8 cellular contexts compared by ENCODE assay signal in the genomic region with DNA sequence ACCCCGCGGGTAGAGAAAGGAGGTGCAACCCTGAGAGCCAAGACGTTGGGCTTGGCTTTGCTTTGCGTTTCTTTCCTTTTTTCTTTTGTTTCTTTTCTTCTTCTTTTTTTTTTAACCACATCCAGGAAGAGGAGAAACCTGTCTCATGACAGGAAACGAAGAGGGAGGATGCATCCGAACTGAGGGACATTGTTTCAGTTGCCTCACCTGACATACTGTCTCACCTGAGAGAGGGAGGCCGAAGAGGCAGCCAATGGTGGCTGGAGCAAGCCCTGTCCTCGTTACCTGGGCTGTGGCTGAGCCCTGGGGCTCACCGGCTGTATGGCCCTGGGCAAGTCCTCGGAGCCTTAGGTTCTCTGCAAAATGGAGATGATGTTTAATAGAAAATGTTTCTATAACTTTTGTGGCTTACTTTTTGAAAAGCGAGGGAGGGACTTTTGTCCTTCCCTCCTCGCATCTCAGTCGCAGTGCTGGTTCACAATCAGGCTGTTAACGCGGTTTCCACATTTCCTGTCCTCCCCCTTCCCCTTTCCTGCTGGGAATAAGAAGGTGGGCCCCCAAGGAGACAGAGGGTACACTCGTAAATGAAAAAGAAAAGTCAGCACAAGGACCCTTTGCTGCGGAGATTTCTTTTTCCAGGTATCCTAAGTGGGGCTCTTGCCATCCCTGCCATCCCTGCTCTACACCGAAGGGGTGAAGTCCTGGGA. TPM values are rescaled to one million over a fixed set of nuclear protein-coding genes. Genes with fewer than 3 reads are reported as not detected.
A peak's percentile ranks its signal among the peaks of the same experiment; 100 is the strongest.
DNase-seq lines count a peak whose midpoint lies in the region; ATAC-seq and TF ChIP-seq lines count a peak whose summit lies in the region.

No MANE protein-coding gene starts in this region.

- CTCF ChIA-PET in activated CD8-positive, alpha-beta memory T cell treated with anti-CD3 and anti-CD28 coated beads, Interleukin-2, amount 10 ng/mL, durations not matched to agents 7 days and 5 days (lab: Charles Lee) = interaction anchor here (1.1 to 1.4 kb wide), 2 partner anchors 27 to 82 kb away, joined by 3 to 4 read pairs; no protein-coding TSS in a partner anchor

- TF ChIP-seq CTCF in OCI-LY1 (IDR thresholded peaks at IDR 0.05; ENCODE audit: low read length) (no peak), breast epithelium (IDR thresholded peaks at IDR 0.05) (no peak), tibial nerve (IDR thresholded peaks at IDR 0.05) (no peak)

- H3K9ac ChIP-seq in OCI-LY1 (ENCODE audit: low read length) = peak overlapping the region; percentile 46

- intact Hi-C loops in breast epithelium (cut with DNase I; ENCODE audit: low total_unique reads) = no loop called here

- H3K27ac ChIP-seq in OCI-LY1 (ENCODE audit: low read depth, low read length, poor library complexity, severe bottlenecking) = no peak overlapping the region
- H3K27ac ChIP-seq in breast epithelium = peak overlapping the region; percentile 96 to 98
- peak overlapping the region; percentile 96 to 99 (median 97) for H3K27ac ChIP-seq in tibial nerve

- 0 out of 2 replicates have a peak overlapping the region, but pooled peaks have one; percentile 0 for H2AFZ ChIP-seq in OCI-LY1 (ENCODE audit: low read length)

- H3F3A ChIP-seq in OCI-LY1 (ENCODE audit: insufficient read depth, low read length) = no peaks in the 10 kb centered on the region

- H3K27me3 ChIP-seq in OCI-LY1 (ENCODE audit: insufficient read depth, low read length) (no peaks in the 10 kb centered on the region), breast epithelium (no peaks in the 10 kb centered on the region), mononuclear cell (ENCODE audit: insufficient read depth, low read length) (no peaks in the 10 kb centered on the region), tibial nerve (no peaks in the 10 kb centered on the region)

- no peaks in the 10 kb centered on the region for H3K79me2 ChIP-seq in OCI-LY1 (ENCODE audit: insufficient read depth, low read length)

- H3K4me3 ChIP-seq in OCI-LY1 (ENCODE audit: low read depth, low read length, poor library complexity, severe bottlenecking) (peak overlapping the region; percentile 59), breast epithelium (peak overlapping the region; percentile 62 to 80 (median 66)), mononuclear cell (ENCODE audit: low read length) (peak overlapping the region; percentile 44), tibial nerve (peak overlapping the region; percentile 65 to 72 (median 68))

- H3K4me2 ChIP-seq in OCI-LY1 (ENCODE audit: low read length) = peak overlapping the region; percentile 66

- TF ChIP-seq POLR2A in breast epithelium (IDR thresholded peaks at IDR 0.05) = no peak
- TF ChIP-seq POLR2A in tibial nerve (IDR thresholded peaks at IDR 0.05) = no peak

- H3K36me3 Mint-ChIP-seq in activated CD8-positive, alpha-beta memory T cell treated with anti-CD3 and anti-CD28 coated beads, Interleukin-2, amount 10 ng/mL, durations not matched to agents 7 days and 5 days = no peaks in the 10 kb centered on the region

- H3K4me3 Mint-ChIP-seq in activated CD8-positive, alpha-beta memory T cell treated with anti-CD3 and anti-CD28 coated beads, Interleukin-2, amount 10 ng/mL, durations not matched to agents 7 days and 5 days = peak overlapping the region; percentile 77

- WGBS in tibial nerve, 2 donors = 36 to 38% methylated on average over 18 of the region's 18 CpGs

- H3K4me1 ChIP-seq in OCI-LY1 (ENCODE audit: insufficient read depth, low read length, severe bottlenecking) (peaks cover 8% of the 10 kb centered on the region), breast epithelium (no peaks in the 10 kb centered on the region), mononuclear cell (ENCODE audit: insufficient read depth, low read length) (peaks cover 23% of the 10 kb centered on the region), tibial nerve (peaks cover 0 to 79% (median 17%) of the 10 kb centered on the region in 4 donors)

- peak; percentile 43 for ATAC-seq in activated CD8-positive, alpha-beta memory T cell treated with anti-CD3 and anti-CD28 coated beads, Interleukin-2, amount 10 ng/mL, durations not matched to agents 7 days and 5 days
- ATAC-seq in HG02981 (IDR thresholded peaks at IDR 0.05; ENCODE audit: unreplicated experiment) = peak; percentile 23

- H3K9me3 ChIP-seq in OCI-LY1 (ENCODE audit: low read length) (no peaks in the 10 kb centered on the region), breast epithelium (no peaks in the 10 kb centered on the region), mononuclear cell (ENCODE audit: low read depth, low read length) (no peaks in the 10 kb centered on the region), tibial nerve (no peaks in the 10 kb centered on the region)

- no peaks in the 10 kb centered on the region for H3K36me3 ChIP-seq in OCI-LY1 (ENCODE audit: insufficient read depth, low read length)
- H3K36me3 ChIP-seq in breast epithelium = no peaks in the 10 kb centered on the region
- no peaks in the 10 kb centered on the region for H3K36me3 ChIP-seq in tibial nerve

- H4K20me1 ChIP-seq in OCI-LY1 (ENCODE audit: insufficient read depth, low read length) = no peaks in the 10 kb centered on the region

- no peaks in the 10 kb centered on the region for H3K9me3 Mint-ChIP-seq in activated CD8-positive, alpha-beta memory T cell treated with anti-CD3 and anti-CD28 coated beads, Interleukin-2, amount 10 ng/mL, durations not matched to agents 7 days and 5 days (ENCODE audit: low read depth)

- H3K27me3 Mint-ChIP-seq in activated CD8-positive, alpha-beta memory T cell treated with anti-CD3 and anti-CD28 coated beads, Interleukin-2, amount 10 ng/mL, durations not matched to agents 7 days and 5 days = peaks cover 28% of the 10 kb centered on the region

- no peaks in the 10 kb centered on the region for H3K9me2 ChIP-seq in OCI-LY1 (ENCODE audit: low read depth, low read length)

- H3K4me1 Mint-ChIP-seq in activated CD8-positive, alpha-beta memory T cell treated with anti-CD3 and anti-CD28 coated beads, Interleukin-2, amount 10 ng/mL, durations not matched to agents 7 days and 5 days = peaks cover 20% of the 10 kb centered on the region

- peak overlapping the region; percentile 73 for H3K27ac Mint-ChIP-seq in activated CD8-positive, alpha-beta memory T cell treated with anti-CD3 and anti-CD28 coated beads, Interleukin-2, amount 10 ng/mL, durations not matched to agents 7 days and 5 days

- no peak for TF ChIP-seq EP300 in tibial nerve (IDR thresholded peaks at IDR 0.05)

- no peak for DNase-seq in activated CD8-positive, alpha-beta memory T cell treated with anti-CD3 and anti-CD28 coated beads, Interleukin-2, amount 10 ng/mL, durations not matched to agents 7 days and 5 days
- DNase-seq in activated CD8-positive, alpha-beta memory T cell treated with anti-CD3 and anti-CD28 coated beads for 24 hours = no peak
- DNase-seq in breast epithelium (ENCODE audit: low spot score in 2 of 2) = peak in 1 of 2 donors; percentile 41
- no peak for DNase-seq in tibial nerve (ENCODE audit: low spot score in 2 of 2)
- no peak for DNase-seq in hepatic stellate cell (ENCODE audit: low spot score)

RNA-seq across cellular contexts. Expression of gene ARHGAP31, which starts 29.4 kb away (rescaled TPM):
- total RNA-seq in activated CD8-positive, alpha-beta memory T cell treated with anti-CD3 and anti-CD28 coated beads, Interleukin-2, amount 10 ng/mL, durations not matched to agents 7 days and 5 days = 1 to 10 TPM; 1.4 to 8.3 TPM
- total RNA-seq in breast epithelium (10 to 100 TPM; 11.6 to 19.3 (median 18.2) TPM), mononuclear cell (4.0 TPM), tibial nerve (10 to 100 TPM; 40.5 to 46.5 (median 44.4) TPM)
